In the genomic region with DNA sequence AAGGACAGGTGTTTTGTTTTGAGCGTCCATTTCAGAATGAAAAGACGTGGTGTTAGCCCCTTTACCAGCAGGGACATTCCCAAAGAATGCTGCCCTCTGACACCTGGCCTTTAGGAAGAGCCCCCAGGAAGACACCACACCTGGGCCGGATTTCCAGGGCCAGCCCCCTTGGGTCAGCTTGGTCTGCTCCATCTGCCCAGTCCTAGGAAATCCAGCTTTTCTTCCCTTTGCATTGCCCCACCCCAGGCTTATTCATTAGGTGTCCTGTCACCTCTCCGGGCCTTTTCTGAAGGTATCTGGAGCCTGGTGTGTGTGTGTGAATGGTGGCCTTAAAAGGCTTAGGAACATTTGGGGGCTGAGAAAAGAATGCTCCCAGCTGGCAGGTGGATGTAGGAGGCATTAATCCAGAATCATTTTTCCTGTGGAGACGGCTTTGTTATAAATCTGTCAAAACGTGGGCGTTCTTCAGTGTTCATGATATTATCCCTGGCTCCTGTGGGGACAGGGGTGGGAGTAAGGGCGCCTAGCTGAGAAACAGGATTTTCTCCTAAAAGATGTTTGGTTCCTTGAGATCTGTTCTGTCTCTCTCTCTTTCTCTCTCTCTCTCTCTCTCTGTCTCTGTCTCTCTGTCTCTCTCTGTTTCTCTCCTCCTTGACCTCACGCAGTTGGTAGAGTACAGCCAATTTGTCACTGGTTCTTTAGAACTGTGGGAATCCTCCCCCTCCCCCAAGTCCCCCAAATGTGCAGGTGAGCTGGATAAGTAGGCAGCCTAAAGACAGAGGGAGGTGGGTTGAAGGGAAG, we compare ENCODE assay signal across 17 cellular contexts.
A peak's percentile ranks its signal among the peaks of the same experiment; 100 is the strongest.
DNase-seq lines count a peak whose midpoint lies in the region; ATAC-seq and TF ChIP-seq lines count a peak whose summit lies in the region.
"Had no signal": no experiment of that assay in that cellular context is flagged by ENCODE, and none has a peak within 500 bp of the region (broad histone marks: within the 10 kb centered on the region; RNA-seq: fewer than 3 reads in every experiment).

No MANE protein-coding gene starts in this region.

- H3K4me1 ChIP-seq in gastroesophageal sphincter (peaks cover 4 to 92% (median 8%) of the 10 kb centered on the region in 3 donors), thoracic aorta (ENCODE audit: control insufficient read depth in 1 of 2, low read depth in 2 of 2) (peaks cover 8 to 55% of the 10 kb centered on the region in 2 donors)

- H3K9me3 ChIP-seq in gastroesophageal sphincter (no peaks in the 10 kb centered on the region), thoracic aorta (no peaks in the 10 kb centered on the region)

- H3K27ac Mint-ChIP-seq in activated CD8-positive, alpha-beta memory T cell treated with anti-CD3 and anti-CD28 coated beads, Interleukin-2, amount 10 ng/mL, durations not matched to agents 7 days and 5 days = no peak overlapping the region
- H3K27ac Mint-ChIP-seq: CD4-positive, CD25-positive, alpha-beta regulatory T cell had no signal

- H3K27ac ChIP-seq in gastroesophageal sphincter (peak overlapping the region; percentile 85 to 90 (median 88)), thoracic aorta (peak overlapping the region; percentile 68 to 82)
- H3K27ac ChIP-seq: GM23248 had no signal

- no peaks in the 10 kb centered on the region for H3K4me1 Mint-ChIP-seq in activated CD8-positive, alpha-beta memory T cell treated with anti-CD3 and anti-CD28 coated beads, Interleukin-2, amount 10 ng/mL, durations not matched to agents 7 days and 5 days
- H3K4me1 Mint-ChIP-seq: CD4-positive, CD25-positive, alpha-beta regulatory T cell had no signal

- peaks cover 20% of the 10 kb centered on the region for H3K27me3 Mint-ChIP-seq in activated CD8-positive, alpha-beta memory T cell treated with anti-CD3 and anti-CD28 coated beads, Interleukin-2, amount 10 ng/mL, durations not matched to agents 7 days and 5 days

- TF ChIP-seq CTCF in gastroesophageal sphincter (IDR thresholded peaks at IDR 0.05) (no peak), thoracic aorta (IDR thresholded peaks at IDR 0.05) (no peak)

- no peak for TF ChIP-seq POLR2A in gastroesophageal sphincter (IDR thresholded peaks at IDR 0.05)

- H3K9me3 Mint-ChIP-seq in activated CD8-positive, alpha-beta memory T cell treated with anti-CD3 and anti-CD28 coated beads, Interleukin-2, amount 10 ng/mL, durations not matched to agents 7 days and 5 days (ENCODE audit: low read depth) = peaks cover 5% of the 10 kb centered on the region

- DNase-seq in Right ventricle myocardium superior (no peak), Right ventricle myocardium inferior (ENCODE audit: missing footprints) (no peak), mesenteric fat pad (ENCODE audit: low spot score) (peak; percentile 39), thoracic aorta (ENCODE audit: low spot score) (no peak), T-helper 9 cell (no peak), NCI-H2196 (lab: John Stamatoyannopoulos, UW; ENCODE audit: unreplicated experiment) (no peak)
- no peak for DNase-seq in activated CD8-positive, alpha-beta memory T cell treated with anti-CD3 and anti-CD28 coated beads, Interleukin-2, amount 10 ng/mL, durations not matched to agents 7 days and 5 days
- DNase-seq: CD4-positive, CD25-positive, alpha-beta regulatory T cell; DMS79 treated with DMSO at 0.1 percent for 48 hours; GM23248; MV-4-11; NCI-H1417 treated with DMSO at 0.1 percent for 48 hours; NCI-H2029; NCI-H2171 treated with DMSO at 0.1 percent for 48 hours; NCI-H526 treated with DMSO at 0.1 percent for 48 hours; PC-3 had no signal

- H3K36me3 ChIP-seq in gastroesophageal sphincter (no peaks in the 10 kb centered on the region), thoracic aorta (no peaks in the 10 kb centered on the region)

- no peaks in the 10 kb centered on the region for H3K36me3 Mint-ChIP-seq in activated CD8-positive, alpha-beta memory T cell treated with anti-CD3 and anti-CD28 coated beads, Interleukin-2, amount 10 ng/mL, durations not matched to agents 7 days and 5 days

- H3K4me3 ChIP-seq in gastroesophageal sphincter (no peak overlapping the region), thoracic aorta (peak overlapping the region; percentile 8)
- H3K4me3 ChIP-seq: GM23248 had no signal

- H3K27me3 ChIP-seq in gastroesophageal sphincter = no peaks in the 10 kb centered on the region
- H3K27me3 ChIP-seq in thoracic aorta (replicated peaks; ENCODE audit: insufficient read depth) = no peaks in the 10 kb centered on the region

- H3K4me3 Mint-ChIP-seq in activated CD8-positive, alpha-beta memory T cell treated with anti-CD3 and anti-CD28 coated beads, Interleukin-2, amount 10 ng/mL, durations not matched to agents 7 days and 5 days = no peak overlapping the region
- H3K4me3 Mint-ChIP-seq: CD4-positive, CD25-positive, alpha-beta regulatory T cell had no signal

- intact Hi-C loops in Right ventricle myocardium superior (cut with DNase I) (no loop called here), Right ventricle myocardium inferior (cut with DNase I) (loop anchor here (10.0 kb wide), 1 partner anchor 190 kb away; no protein-coding TSS in a partner anchor)

- 52% methylated on average over 9 of the region's 9 CpGs; no CpG with 5 or more reads in 1 of the 2 donors for WGBS in gastroesophageal sphincter (ENCODE audit: low coverage in 1 of 2), 2 donors

- no peak for TF ChIP-seq EP300 in gastroesophageal sphincter (IDR thresholded peaks at IDR 0.05)

- CTCF ChIA-PET in activated CD8-positive, alpha-beta memory T cell treated with anti-CD3 and anti-CD28 coated beads, Interleukin-2, amount 10 ng/mL, durations not matched to agents 7 days and 5 days (lab: Charles Lee) = no interaction called here

- peak; percentile 18 for ATAC-seq in Right ventricle myocardium superior (ENCODE audit: poor library complexity)
- ATAC-seq in Right ventricle myocardium inferior = no peak
- peak; percentile 13 for ATAC-seq in gastroesophageal sphincter
- no peak for ATAC-seq in thoracic aorta (ENCODE audit: insufficient number of reproducible peaks, low FRiP score, low read depth)
- ATAC-seq in activated CD8-positive, alpha-beta memory T cell treated with anti-CD3 and anti-CD28 coated beads, Interleukin-2, amount 10 ng/mL, durations not matched to agents 7 days and 5 days = no peak
- ATAC-seq: PC-3 had no signal

Comparison
In these comparisons a context has a peak if more than half of its experiments do, and no peak if none do; other contexts are left out.
1. ATAC-seq: peak in Right ventricle myocardium superior (single experiment) and gastroesophageal sphincter (single experiment); none in Right ventricle myocardium inferior (single experiment), thoracic aorta (single experiment) and activated CD8-positive, alpha-beta memory T cell treated with anti-CD3 and anti-CD28 coated beads, Interleukin-2, amount 10 ng/mL, durations not matched to agents 7 days and 5 days (single experiment).